In genomic region chr16:69293401-69293800, GRCh38 we compare ENCODE assay signal across 14 cellular contexts. TPM values are rescaled to one million over a fixed set of nuclear protein-coding genes. Genes with fewer than 3 reads are reported as not detected.
"Had no signal": no experiment of that assay in that cellular context is flagged by ENCODE, and none has a peak within 500 bp of the region (broad histone marks: within the 10 kb centered on the region; RNA-seq: fewer than 3 reads in every experiment).

No MANE protein-coding gene starts in this region.

- H3K9me3 Mint-ChIP-seq: activated CD4-positive, alpha-beta memory T cell treated with anti-CD3 and anti-CD28 coated beads, Interleukin-2, amount 10 ng/mL, durations not matched to agents 7 days and 5 days; activated naive CD4-positive, alpha-beta T cell treated with anti-CD3 and anti-CD28 coated beads for 36 hours; naive B cell; stimulated activated memory B cell treated with anti-CD40 and anti-IgM and Interleukin-4, amounts not matched to agents 10 μg/mL and 1 μg/mL and 100 μg/mL, for 72 hours had no signal

- H2AFZ ChIP-seq: hepatocyte had no signal

- H3K4me2 ChIP-seq: hepatocyte had no signal

- H3K36me3 ChIP-seq: ascending aorta, pancreas had no signal

- H3K27ac Mint-ChIP-seq: activated CD4-positive, alpha-beta memory T cell treated with anti-CD3 and anti-CD28 coated beads, Interleukin-2, amount 10 ng/mL, durations not matched to agents 7 days and 5 days; activated naive CD4-positive, alpha-beta T cell treated with anti-CD3 and anti-CD28 coated beads for 36 hours; stimulated activated memory B cell treated with anti-CD40 and anti-IgM and Interleukin-4, amounts not matched to agents 10 μg/mL and 1 μg/mL and 100 μg/mL, for 72 hours had no signal

- ATAC-seq: left lung; pancreas; stimulated activated memory B cell treated with anti-CD40 and anti-IgM and Interleukin-4, amounts not matched to agents 10 μg/mL and 1 μg/mL and 100 μg/mL, for 72 hours had no signal

- H3K4me3 Mint-ChIP-seq: activated CD4-positive, alpha-beta memory T cell treated with anti-CD3 and anti-CD28 coated beads, Interleukin-2, amount 10 ng/mL, durations not matched to agents 7 days and 5 days; activated naive CD4-positive, alpha-beta T cell treated with anti-CD3 and anti-CD28 coated beads for 36 hours; naive B cell; stimulated activated memory B cell treated with anti-CD40 and anti-IgM and Interleukin-4, amounts not matched to agents 10 μg/mL and 1 μg/mL and 100 μg/mL, for 72 hours had no signal

- H3K9me3 ChIP-seq: ascending aorta, left lung, pancreas had no signal

- H3K4me3 ChIP-seq: ascending aorta, hepatocyte, left lung, pancreas had no signal

- H3K27me3 Mint-ChIP-seq: activated CD4-positive, alpha-beta memory T cell treated with anti-CD3 and anti-CD28 coated beads, Interleukin-2, amount 10 ng/mL, durations not matched to agents 7 days and 5 days; naive B cell; stimulated activated memory B cell treated with anti-CD40 and anti-IgM and Interleukin-4, amounts not matched to agents 10 μg/mL and 1 μg/mL and 100 μg/mL, for 72 hours had no signal

- DNase-seq: activated CD4-positive, alpha-beta memory T cell treated with anti-CD3 and anti-CD28 coated beads, Interleukin-2, amount 10 ng/mL, durations not matched to agents 7 days and 5 days; activated CD8-positive, alpha-beta memory T cell treated with anti-CD3 and anti-CD28 coated beads, Interleukin-2, amount 50 U/mL, for 4 hours; activated naive CD4-positive, alpha-beta T cell treated with anti-CD3 and anti-CD28 coated beads for 36 hours; kidney; left lung; naive B cell; pancreas; substantia nigra; T1000 had no signal

- H3K4me1 Mint-ChIP-seq: activated CD4-positive, alpha-beta memory T cell treated with anti-CD3 and anti-CD28 coated beads, Interleukin-2, amount 10 ng/mL, durations not matched to agents 7 days and 5 days; naive B cell; stimulated activated memory B cell treated with anti-CD40 and anti-IgM and Interleukin-4, amounts not matched to agents 10 μg/mL and 1 μg/mL and 100 μg/mL, for 72 hours had no signal

- H3K27me3 ChIP-seq: ascending aorta, hepatocyte, left lung, pancreas had no signal

- H3K27ac ChIP-seq: ascending aorta, hepatocyte, left lung, pancreas had no signal

- H3K4me1 ChIP-seq: ascending aorta, pancreas had no signal

- H3K36me3 Mint-ChIP-seq: naive B cell; stimulated activated memory B cell treated with anti-CD40 and anti-IgM and Interleukin-4, amounts not matched to agents 10 μg/mL and 1 μg/mL and 100 μg/mL, for 72 hours had no signal

RNA-seq across cellular contexts. Expression of gene TMED6, which starts 58.2 kb away (rescaled TPM):
- total RNA-seq: ascending aorta, bronchial epithelial cell, renal cortical epithelial cell had no signal
